ENCODE assay signal across 17 cellular contexts in the genomic region with DNA sequence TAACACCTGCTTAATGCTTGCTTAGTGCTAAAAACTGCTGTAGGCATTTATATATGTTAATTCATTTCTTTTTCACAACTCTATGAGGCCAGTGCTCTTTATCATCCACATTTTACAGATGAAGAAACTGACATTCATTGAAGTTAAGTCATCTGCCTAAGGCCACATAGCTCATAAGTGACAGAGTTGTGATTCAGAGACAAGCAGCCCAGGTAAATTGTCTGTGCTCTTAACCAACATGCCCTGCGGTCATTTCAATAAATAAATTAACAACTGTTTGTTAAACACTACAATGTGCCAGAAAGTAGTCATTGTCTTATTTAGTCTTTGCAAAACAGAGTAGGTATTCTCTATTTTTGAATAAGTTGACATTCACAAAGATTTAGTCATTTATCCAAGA.
DNase-seq lines count a peak whose midpoint lies in the region; ATAC-seq and TF ChIP-seq lines count a peak whose summit lies in the region.
"Had no signal": no experiment of that assay in that cellular context is flagged by ENCODE, and none has a peak within 500 bp of the region (broad histone marks: within the 10 kb centered on the region; RNA-seq: fewer than 3 reads in every experiment).

No MANE protein-coding gene starts in this region.

- H3F3A ChIP-seq in PC-9 (ENCODE audit: insufficient read depth, low read depth) (no peaks in the 10 kb centered on the region), smooth muscle cell (ENCODE audit: low read depth) (no peaks in the 10 kb centered on the region)

- no TSS peak for BruUV-seq in MCF 10A (replicated peaks; lab: Mats Ljungman, UMichigan)
- no TSS peak for BruUV-seq in PC-9 (replicated peaks; lab: Mats Ljungman, UMichigan)

- H3K4me2 ChIP-seq in PC-9, result no peak overlapping the region
- no peak overlapping the region for H3K4me2 ChIP-seq in smooth muscle cell

- H3K79me2 ChIP-seq in PC-9 (ENCODE audit: low read depth) (no peaks in the 10 kb centered on the region), smooth muscle cell (ENCODE audit: low read depth) (no peaks in the 10 kb centered on the region)

- no peak for TF ChIP-seq POLR2A in breast epithelium (IDR thresholded peaks at IDR 0.05)

- peak; percentile 83 for DNase-seq in MCF 10A (ENCODE audit: unreplicated experiment)
- DNase-seq in breast epithelium (ENCODE audit: low spot score in 2 of 2), result no peak
- DNase-seq in PC-9, result peak in 1 of 2 experiments; percentile 83
- DNase-seq in smooth muscle cell (lab: John Stamatoyannopoulos, UW; ENCODE audit: unreplicated experiment), result no peak
- no peak for DNase-seq in NCI-H2196 treated with DMSO at 0.1 percent for 48 hours (lab: John Stamatoyannopoulos, UW; ENCODE audit: unreplicated experiment)
- no peak for DNase-seq in SKM-1 (lab: John Stamatoyannopoulos, UW; ENCODE audit: unreplicated experiment)
- DNase-seq: BE2C; CD4-positive, CD25-positive, alpha-beta regulatory T cell; DMS153; GM23248; HCEC 1CT; KG1; NCI-H1436; NCI-H510A had no signal

- H3K27me3 Mint-ChIP-seq in MCF 10A (ENCODE audit: insufficient read depth, unreplicated experiment), result no peaks in the 10 kb centered on the region
- H3K27me3 Mint-ChIP-seq: CD4-positive, CD25-positive, alpha-beta regulatory T cell had no signal

- peak overlapping the region; percentile 41 for H3K27ac Mint-ChIP-seq in MCF 10A (ENCODE audit: low read depth, unreplicated experiment)
- H3K27ac Mint-ChIP-seq: CD4-positive, CD25-positive, alpha-beta regulatory T cell had no signal

- H3K9me2 ChIP-seq in PC-9 (ENCODE audit: insufficient read depth), result no peaks in the 10 kb centered on the region

- no peak overlapping the region for H3K9ac ChIP-seq in smooth muscle cell (ENCODE audit: low read depth)
- H3K9ac ChIP-seq: GM23248 had no signal

- POLR2A ChIA-PET in MCF 10A (lab: Yijun Ruan, JAX), result interaction anchor here (0.9 to 1.8 kb wide), 3 partner anchors 12 to 286 kb away, joined by 3 to 5 read pairs (median 4); a partner anchor contains a TSS
- POLR2A ChIA-PET in PC-9 (lab: Charles Lee; ENCODE audit: unreplicated experiment), result no interaction called here

- H3K36me3 ChIP-seq in breast epithelium, result no peaks in the 10 kb centered on the region
- H3K36me3 ChIP-seq in PC-9 (ENCODE audit: low read depth), result no peaks in the 10 kb centered on the region
- no peaks in the 10 kb centered on the region for H3K36me3 ChIP-seq in smooth muscle cell (ENCODE audit: low read depth)
- H3K36me3 ChIP-seq: BE2C, SJSA1 had no signal

- H2AFZ ChIP-seq in PC-9 (no peak overlapping the region), smooth muscle cell (ENCODE audit: low read depth) (no peak overlapping the region)
- H2AFZ ChIP-seq: GM23248 had no signal

- H4K20me1 ChIP-seq in PC-9 (ENCODE audit: insufficient read depth) (no peaks in the 10 kb centered on the region), smooth muscle cell (ENCODE audit: low read depth) (no peaks in the 10 kb centered on the region)

- peaks cover 5% of the 10 kb centered on the region for H3K36me3 Mint-ChIP-seq in MCF 10A (ENCODE audit: insufficient read depth, unreplicated experiment)
- H3K36me3 Mint-ChIP-seq: CD4-positive, CD25-positive, alpha-beta regulatory T cell had no signal

- H3K9me3 ChIP-seq in breast epithelium, result no peaks in the 10 kb centered on the region
- no peaks in the 10 kb centered on the region for H3K9me3 ChIP-seq in PC-9 (ENCODE audit: insufficient read depth, low read depth)
- no peaks in the 10 kb centered on the region for H3K9me3 ChIP-seq in smooth muscle cell (replicated peaks; ENCODE audit: low read depth)
- H3K9me3 ChIP-seq: BE2C, SJSA1 had no signal

- intact Hi-C loops in MCF 10A (cut with micrococcal nuclease), result loop anchor here (5.0 kb wide), 1 partner anchor 40 kb away; no protein-coding TSS in a partner anchor
- intact Hi-C loops in breast epithelium (cut with DNase I; ENCODE audit: low total_unique reads), result no loop called here
- intact Hi-C loops in PC-9 (cut with micrococcal nuclease; ENCODE audit: unreplicated experiment), result no loop called here

- H3K4me3 ChIP-seq in breast epithelium, result no peak overlapping the region
- no peak overlapping the region for H3K4me3 ChIP-seq in PC-9
- H3K4me3 ChIP-seq in smooth muscle cell, result no peak overlapping the region
- H3K4me3 ChIP-seq: GM23248, SJSA1 had no signal

- ATAC-seq in esophagus mucosa (peak; percentile 87), HG03159 (IDR thresholded peaks at IDR 0.05; ENCODE audit: unreplicated experiment) (no peak)

- WGBS in smooth muscle cell (ENCODE audit: low lambda C conversion rate), result 63% methylated on average over 1 of the region's 1 CpG

- TF ChIP-seq CTCF in MCF 10A (IDR thresholded peaks at IDR 0.05; ENCODE audit: unreplicated experiment) (no peak), breast epithelium (IDR thresholded peaks at IDR 0.05) (no peak), PC-9 (conservative IDR thresholded peaks at IDR 0.05) (no peak), smooth muscle cell (IDR thresholded peaks at IDR 0.05; ENCODE audit: borderline replicate concordance, insufficient read depth, poor library complexity, severe bottlenecking) (no peak)

- H3K9me3 Mint-ChIP-seq in MCF 10A (ENCODE audit: unreplicated experiment), result no peaks in the 10 kb centered on the region

- H3K4me1 ChIP-seq in breast epithelium, result no peaks in the 10 kb centered on the region
- H3K4me1 ChIP-seq in PC-9 (replicated peaks; ENCODE audit: insufficient read depth), result no peaks in the 10 kb centered on the region; the same call in 1 of the 2 replicates
- peaks cover 4% of the 10 kb centered on the region for H3K4me1 ChIP-seq in smooth muscle cell (ENCODE audit: low read depth)
- H3K4me1 ChIP-seq: SJSA1 had no signal

- H3K4me3 Mint-ChIP-seq in MCF 10A (ENCODE audit: unreplicated experiment), result no peak overlapping the region
- H3K4me3 Mint-ChIP-seq: CD4-positive, CD25-positive, alpha-beta regulatory T cell had no signal

- no peaks in the 10 kb centered on the region for H3K27me3 ChIP-seq in breast epithelium
- no peaks in the 10 kb centered on the region for H3K27me3 ChIP-seq in PC-9 (ENCODE audit: insufficient read depth, low read depth)
- no peaks in the 10 kb centered on the region for H3K27me3 ChIP-seq in smooth muscle cell (ENCODE audit: low read depth)
- H3K27me3 ChIP-seq: BE2C, SJSA1 had no signal

- CTCF ChIA-PET in MCF 10A (lab: Yijun Ruan, JAX) (interaction anchor here (1.0 kb wide), 1 partner anchor 23 kb away, joined by 4 read pairs; no protein-coding TSS in a partner anchor), PC-9 (lab: Charles Lee) (interaction anchor here (0.7 kb wide), 1 partner anchor 44 kb away, joined by 3 read pairs; no protein-coding TSS in a partner anchor)

- peaks cover 26% of the 10 kb centered on the region for H3K4me1 Mint-ChIP-seq in MCF 10A (ENCODE audit: insufficient read depth, unreplicated experiment)
- H3K4me1 Mint-ChIP-seq: CD4-positive, CD25-positive, alpha-beta regulatory T cell had no signal

- H3K27ac ChIP-seq in breast epithelium, result no peak overlapping the region
- 0 out of 2 replicates have a peak overlapping the region, but pooled peaks have one; percentile 26 for H3K27ac ChIP-seq in PC-9
- H3K27ac ChIP-seq in smooth muscle cell (ENCODE audit: low read depth), result peak overlapping the region; percentile 51
- H3K27ac ChIP-seq: GM23248, SJSA1 had no signal

Comparison
In these comparisons a context has a peak if more than half of its experiments do, and no peak if none do; other contexts are left out.
1. H3K27ac ChIP-seq: peak in PC-9 (single experiment) and smooth muscle cell (single experiment); none in breast epithelium (0 of 2).